In the genomic region with DNA sequence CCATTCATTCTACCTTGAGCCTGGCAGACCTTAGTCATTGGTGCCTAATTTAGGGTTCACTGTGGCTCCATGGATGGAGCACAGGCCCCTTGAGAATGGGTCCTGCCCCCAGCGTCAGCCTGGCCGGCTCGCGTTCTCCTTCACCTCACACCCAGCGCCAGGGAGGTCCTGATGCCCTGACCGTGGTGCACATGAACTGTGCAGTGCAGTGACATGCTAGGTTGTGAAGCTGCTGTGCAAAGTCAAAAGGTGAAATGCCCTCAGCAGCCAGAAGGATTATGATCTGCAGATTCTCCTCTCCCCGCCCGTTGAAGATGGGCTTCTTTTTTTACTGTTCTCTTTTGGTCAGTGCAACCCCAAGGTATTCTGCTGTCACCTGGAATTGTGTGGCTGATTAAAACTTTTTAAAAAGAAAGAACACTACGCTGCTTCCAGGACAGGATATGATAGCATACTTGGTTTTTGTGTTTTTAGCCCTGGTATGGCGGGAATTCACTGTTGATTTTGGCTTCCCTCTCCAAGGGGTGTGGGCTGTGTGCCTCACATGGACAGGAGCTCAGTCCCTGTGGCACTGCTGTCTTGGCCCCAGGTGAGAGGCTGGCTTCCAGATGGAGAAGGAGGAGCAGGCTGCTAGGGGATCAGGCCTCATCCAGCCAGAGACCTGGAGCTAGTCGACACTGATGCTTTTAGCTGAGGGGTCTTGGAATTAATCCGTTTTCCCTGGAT, we compare ENCODE assay signal across 12 cellular contexts. TPM values are rescaled to one million over a fixed set of nuclear protein-coding genes. Genes with fewer than 3 reads are reported as not detected.
A peak's percentile ranks its signal among the peaks of the same experiment; 100 is the strongest.
DNase-seq lines count a peak whose midpoint lies in the region; ATAC-seq and TF ChIP-seq lines count a peak whose summit lies in the region.
"Had no signal": no experiment of that assay in that cellular context is flagged by ENCODE, and none has a peak within 500 bp of the region (broad histone marks: within the 10 kb centered on the region; RNA-seq: fewer than 3 reads in every experiment).

No MANE protein-coding gene starts in this region.

- peaks cover 6% of the 10 kb centered on the region for H4K20me1 ChIP-seq in osteoblast (ENCODE audit: insufficient read depth, low read length)

- peaks cover 56% of the 10 kb centered on the region for H3K4me1 ChIP-seq in osteoblast (ENCODE audit: insufficient read depth, low read length)

- peak overlapping the region; percentile 38 for H3K4me2 ChIP-seq in osteoblast (ENCODE audit: insufficient read depth, low read length)

- H3K4me3 ChIP-seq in coronary artery = no peak overlapping the region
- H3K4me3 ChIP-seq in osteoblast (ENCODE audit: insufficient read depth, low read length) = peak overlapping the region; percentile 10
- H3K4me3 ChIP-seq: heart left ventricle had no signal

- H2AFZ ChIP-seq in osteoblast (ENCODE audit: low read length) = no peak overlapping the region

- H3K9me3 ChIP-seq in osteoblast (ENCODE audit: low read depth, low read length) = no peaks in the 10 kb centered on the region
- H3K9me3 ChIP-seq: heart left ventricle had no signal

- H3K27ac ChIP-seq in coronary artery = peak overlapping the region; percentile 28 to 81
- H3K27ac ChIP-seq in osteoblast (ENCODE audit: low read depth, low read length) = peak overlapping the region; percentile 63

- H3K36me3 ChIP-seq in osteoblast (ENCODE audit: insufficient read depth, low read length) = peaks cover 29% of the 10 kb centered on the region

- peaks cover 33% of the 10 kb centered on the region for H3K79me2 ChIP-seq in osteoblast (ENCODE audit: insufficient read depth, low read length)

- no peak for TF ChIP-seq CTCF in coronary artery (IDR thresholded peaks at IDR 0.05)
- TF ChIP-seq CTCF in osteoblast (IDR thresholded peaks at IDR 0.05; ENCODE audit: extremely low read depth, low read depth, low read length) = no peak

- peak; percentile 15 for DNase-seq in AG08395 (ENCODE audit: low spot score)
- peak; percentile 62 for DNase-seq in HT1080 (ENCODE audit: low read depth)
- DNase-seq in coronary artery (ENCODE audit: low spot score) = no peak
- DNase-seq in osteoblast (ENCODE audit: insufficient read length, low spot score, missing footprints) = peak; percentile 78
- no peak for DNase-seq in activated naive CD4-positive, alpha-beta T cell (lab: John Stamatoyannopoulos, UW)
- no peak for DNase-seq in activated T-cell treated with anti-CD3 and anti-CD28 coated beads for 4 hours
- no peak for DNase-seq in NCI-H446 treated with DMSO at 0.1 percent for 48 hours (lab: John Stamatoyannopoulos, UW)
- DNase-seq: cerebellar nuclear complex, heart left ventricle, midbrain, retina had no signal

- no peaks in the 10 kb centered on the region for H3K27me3 ChIP-seq in osteoblast (ENCODE audit: insufficient read depth, low read length)
- H3K27me3 ChIP-seq: heart left ventricle had no signal

- ATAC-seq in GM18511 (IDR thresholded peaks at IDR 0.05; ENCODE audit: unreplicated experiment) = no peak

RNA-seq across cellular contexts. Expression of gene TTC7A, which starts 24.0 kb away (rescaled TPM):
- 11.2 and 12.1 TPM in 2 replicates for total RNA-seq in HT1080 (2014; rRNA removed; shearing (Covaris generic))
- 12.1 and 12.2 TPM in 2 replicates for polyA plus RNA-seq in HT1080 (2015; cell fraction: cytosol; rRNA removed)
- 28.9 and 30.5 TPM in 2 replicates for polyA plus RNA-seq in HT1080 (2015; cell fraction: nucleus; rRNA removed)
- total RNA-seq in osteoblast = 41.0 and 44.5 TPM in 2 replicates

RNA-seq across cellular contexts. Expression of gene MCFD2, which starts 49.4 kb away (rescaled TPM):
- total RNA-seq in HT1080 (2014; rRNA removed; shearing (Covaris generic)) = 276 and 350 TPM in 2 replicates
- polyA plus RNA-seq in HT1080 (2015; cell fraction: cytosol; rRNA removed) = 248 and 280 TPM in 2 replicates
- polyA plus RNA-seq in HT1080 (2015; cell fraction: nucleus; rRNA removed) = 207 and 225 TPM in 2 replicates
- total RNA-seq in osteoblast = 136 and 185 TPM in 2 replicates

Comparison
In these comparisons a context has a peak if more than half of its experiments do, and no peak if none do; other contexts are left out.
1. DNase-seq: peak in AG08395 (single experiment), HT1080 (single experiment) and osteoblast (single experiment); none in coronary artery (single experiment), activated naive CD4-positive, alpha-beta T cell (0 of 4), activated T-cell treated with anti-CD3 and anti-CD28 coated beads for 4 hours (single experiment) and NCI-H446 treated with DMSO at 0.1 percent for 48 hours (single experiment).